ENCODE assay signal across 10 cellular contexts in genomic region chr15:74857671-74858365, GRCh38. TPM values are rescaled to one million over a fixed set of nuclear protein-coding genes. Genes with fewer than 3 reads are reported as not detected.
A peak's percentile ranks its signal among the peaks of the same experiment; 100 is the strongest.
DNase-seq lines count a peak whose midpoint lies in the region; ATAC-seq and TF ChIP-seq lines count a peak whose summit lies in the region.
"Had no signal": no experiment of that assay in that cellular context is flagged by ENCODE, and none has a peak within 500 bp of the region (broad histone marks: within the 10 kb centered on the region; RNA-seq: fewer than 3 reads in every experiment).

No MANE protein-coding gene starts in this region.

- ATAC-seq in GM21529 (IDR thresholded peaks at IDR 0.05; ENCODE audit: unreplicated experiment): no peak

- TF ChIP-seq CTCF in MM.1S (IDR thresholded peaks at IDR 0.05; ENCODE audit: low read length) (no peak), adrenal gland (IDR thresholded peaks at IDR 0.05) (no peak)

- intact Hi-C loops in adrenal gland (cut with DNase I): no loop called here

- no peak overlapping the region; a peak in 1 of 20 replicates for H3K4me3 ChIP-seq in BLaER1 treated with 17β-estradiol and CSF1 and Interleukin-3, amounts not matched to agents 10 nM and 100 nM
- H3K4me3 ChIP-seq in MM.1S (ENCODE audit: low read length): no peak overlapping the region
- H3K4me3 ChIP-seq in adrenal gland: no peak overlapping the region

- TF ChIP-seq POLR2A in GM18951 (IDR thresholded peaks at IDR 0.05; ENCODE audit: extremely low read depth, insufficient read depth, insufficient read length) (peak; percentile 3), adrenal gland (IDR thresholded peaks at IDR 0.05) (no peak)

- H2AFZ ChIP-seq in MM.1S (ENCODE audit: low read length): no peak overlapping the region

- H3K27me3 ChIP-seq in BLaER1 treated with 17β-estradiol and CSF1 and Interleukin-3, amounts not matched to agents 10 nM and 100 nM: no peaks in the 10 kb centered on the region
- H3K27me3 ChIP-seq in MM.1S (replicated peaks; ENCODE audit: insufficient read depth, low read length) (no peaks in the 10 kb centered on the region), layer of hippocampus (ENCODE audit: control insufficient read depth, insufficient read depth, low read length) (no peaks in the 10 kb centered on the region), adrenal gland (no peaks in the 10 kb centered on the region)

- peaks cover 62 to 100% (median 95%) of the 10 kb centered on the region in 11 experiments; a peak in 20 of 22 replicates for H4K20me1 ChIP-seq in BLaER1 treated with 17β-estradiol and CSF1 and Interleukin-3, amounts not matched to agents 10 nM and 100 nM
- no peaks in the 10 kb centered on the region for H4K20me1 ChIP-seq in MM.1S (ENCODE audit: insufficient read depth, low read length)

- WGBS in adrenal gland, 4 donors: 70 to 82% (median 75%) methylated on average over 9 of the region's 9 CpGs

- peaks cover 77 to 89% (median 78%) of the 10 kb centered on the region in 10 experiments for H3K4me1 ChIP-seq in BLaER1 treated with 17β-estradiol and CSF1 and Interleukin-3, amounts not matched to agents 10 nM and 100 nM
- H3K4me1 ChIP-seq in MM.1S (ENCODE audit: low read length) (peaks cover 4% of the 10 kb centered on the region; the same call in 1 of the 2 replicates), adrenal gland (replicated peaks in 1 of 2) (peaks cover 10 to 26% of the 10 kb centered on the region in 2 donors)

- DNase-seq in MM.1S (no peak), GM19238 (ENCODE audit: insufficient read length, low spot score) (no peak), adrenal gland (no peak), anterior cingulate cortex (lab: John Stamatoyannopoulos, UW) (no peak)

- H3K9me3 ChIP-seq in BLaER1 treated with 17β-estradiol and CSF1 and Interleukin-3, amounts not matched to agents 10 nM and 100 nM (replicated peaks in 1 of 11): no peaks in the 10 kb centered on the region
- H3K9me3 ChIP-seq in MM.1S (replicated peaks; ENCODE audit: insufficient read depth, low read length) (no peaks in the 10 kb centered on the region), adrenal gland (replicated peaks in 1 of 3) (no peaks in the 10 kb centered on the region)

- in situ Hi-C loops in GM18951 (cut with MboI; ENCODE audit: low sequenced_read_pairs, unreplicated experiment): no loop called here

- H3K79me2 ChIP-seq in MM.1S (ENCODE audit: low read length): peaks cover 64% of the 10 kb centered on the region

- H3K36me3 ChIP-seq in BLaER1 treated with 17β-estradiol and CSF1 and Interleukin-3, amounts not matched to agents 10 nM and 100 nM: peaks cover 10 to 40% (median 17%) of the 10 kb centered on the region in 11 experiments
- H3K36me3 ChIP-seq in MM.1S (replicated peaks; ENCODE audit: insufficient read depth, low read length): no peaks in the 10 kb centered on the region
- peaks cover 0 to 17% of the 10 kb centered on the region in 2 donors for H3K36me3 ChIP-seq in adrenal gland (replicated peaks in 1 of 2)

- H3K4me2 ChIP-seq in BLaER1 treated with 17β-estradiol and CSF1 and Interleukin-3, amounts not matched to agents 10 nM and 100 nM: peak overlapping the region; percentile 84 to 94 (median 88)
- no peak overlapping the region for H3K4me2 ChIP-seq in MM.1S (ENCODE audit: low read depth, low read length)

- H3K9ac ChIP-seq in BLaER1 treated with 17β-estradiol and CSF1 and Interleukin-3, amounts not matched to agents 10 nM and 100 nM: peak overlapping the region; percentile 26 to 67 (median 51); a peak in 19 of 22 replicates
- H3K9ac ChIP-seq in MM.1S (ENCODE audit: low read length): no peak overlapping the region

- H3K27ac ChIP-seq in BLaER1 treated with 17β-estradiol and CSF1 and Interleukin-3, amounts not matched to agents 10 nM and 100 nM: peak overlapping the region; percentile 42 to 81 (median 70); a peak in 21 of 22 replicates
- H3K27ac ChIP-seq in MM.1S (ENCODE audit: low read length): peak overlapping the region; percentile 6; the same call in 1 of the 2 replicates
- peak overlapping the region; percentile 8 for H3K27ac ChIP-seq in layer of hippocampus (ENCODE audit: low read depth, low read length)
- H3K27ac ChIP-seq in adrenal gland: peak overlapping the region in 1 of 5 donors; percentile 7

- no peaks in the 10 kb centered on the region for H3F3A ChIP-seq in MM.1S (ENCODE audit: insufficient read depth, low read length)

- H3K9me2 ChIP-seq in MM.1S (replicated peaks; ENCODE audit: insufficient read depth, low read length): no peaks in the 10 kb centered on the region

RNA-seq across cellular contexts. Expression of gene ULK3, which starts 14.9 kb away (rescaled TPM):
- 10 to 100 TPM; 30.1 to 83.6 (median 52.5) TPM for total RNA-seq in adrenal gland
- 100 to 1,000 TPM in 2 of 3 donors, 10 to 100 TPM in 1; 21.7 to 126 (median 124) TPM for polyA plus RNA-seq in adrenal gland

RNA-seq across cellular contexts. Expression of gene SCAMP2, which starts 15.3 kb away (rescaled TPM):
- total RNA-seq in adrenal gland: 100 to 1,000 TPM in 5 of 8 donors, 10 to 100 TPM in 3; 79.1 to 185 (median 104) TPM
- polyA plus RNA-seq in adrenal gland: 100 to 1,000 TPM in 1 of 3 donors, 10 to 100 TPM in 2; 45.0 to 109 (median 61.9) TPM

RNA-seq across cellular contexts. Expression of gene CPLX3, which starts 31.4 kb away (rescaled TPM):
- 1 to 10 TPM in 2 of 8 donors, under 1 TPM in 4, not detected in 2; 0.51 to 3.6 (median 0.75) TPM for total RNA-seq in adrenal gland
- polyA plus RNA-seq in adrenal gland: 10 to 100 TPM in 2 of 3 donors, 1 to 10 TPM in 1; 1.1 to 24.1 (median 24.0) TPM
- total RNA-seq: H1, SK-MEL-5 had no signal

RNA-seq across cellular contexts. Expression of gene MPI, which starts 32.0 kb away (rescaled TPM):
- total RNA-seq in adrenal gland: 100 to 1,000 TPM in 5 of 8 donors, 10 to 100 TPM in 3; 68.7 to 218 (median 125) TPM
- polyA plus RNA-seq in adrenal gland: 100 to 1,000 TPM in 1 of 3 donors, 10 to 100 TPM in 2; 26.2 to 123 (median 37.9) TPM

RNA-seq across cellular contexts. Expression of gene LMAN1L, which starts 45.2 kb away (rescaled TPM):
- total RNA-seq in adrenal gland: 10 to 100 TPM in 1 of 8 donors, 1 to 10 TPM in 6, not detected in 1; 1.6 to 11.2 (median 5.1) TPM
- polyA plus RNA-seq in adrenal gland: 10 to 100 TPM in 1 of 3 donors, 1 to 10 TPM in 1, under 1 TPM in 1; 0.88 to 12.5 (median 7.3) TPM
- total RNA-seq: H1, SK-MEL-5 had no signal
- polyA plus RNA-seq: H1 had no signal
